In genomic region chr4:142567199-142567598, GRCh38 we compare ENCODE assay signal across 10 cellular contexts.
DNase-seq lines count a peak whose midpoint lies in the region; ATAC-seq and TF ChIP-seq lines count a peak whose summit lies in the region.
"Had no signal": no experiment of that assay in that cellular context is flagged by ENCODE, and none has a peak within 500 bp of the region (broad histone marks: within the 10 kb centered on the region; RNA-seq: fewer than 3 reads in every experiment).

No MANE protein-coding gene starts in this region.

- POLR2A ChIA-PET in Panc1 (lab: Charles Lee): no interaction called here
- POLR2A ChIA-PET in activated naive CD8-positive, alpha-beta T cell treated with anti-CD3 and anti-CD28 coated beads, Interleukin-2, amount 10 ng/mL, durations not matched to agents 7 days and 5 days (lab: Charles Lee): interaction anchor here (2.1 kb wide), 1 partner anchor 162 kb away, joined by 7 read pairs; no protein-coding TSS in a partner anchor

- in situ Hi-C loops in Panc1 (cut with HindIII; ENCODE audit: low pct_unique_long_range_greater_than_20kb, low sequenced_read_pairs): no loop called here

- H3K27me3 ChIP-seq in Panc1 (ENCODE audit: control insufficient read depth, insufficient read depth, low read length) (no peaks in the 10 kb centered on the region), neural progenitor cell (no peaks in the 10 kb centered on the region)

- H3K4me1 ChIP-seq in Panc1 (ENCODE audit: control insufficient read depth, insufficient read depth, low read length) (no peaks in the 10 kb centered on the region), neural progenitor cell (peaks cover 20% of the 10 kb centered on the region)
- H3K4me1 ChIP-seq: parathyroid adenoma had no signal

- no peak overlapping the region for H2AFZ ChIP-seq in neural progenitor cell (replicated peaks)
- H2AFZ ChIP-seq: parathyroid adenoma had no signal

- H3K36me3 Mint-ChIP-seq in activated naive CD8-positive, alpha-beta T cell treated with anti-CD3 and anti-CD28 coated beads, Interleukin-2, amount 10 ng/mL, durations not matched to agents 7 days and 5 days: peaks cover 3% of the 10 kb centered on the region
- H3K36me3 Mint-ChIP-seq in neural progenitor cell: no peaks in the 10 kb centered on the region

- no peaks in the 10 kb centered on the region for H3K27me3 Mint-ChIP-seq in activated naive CD8-positive, alpha-beta T cell treated with anti-CD3 and anti-CD28 coated beads, Interleukin-2, amount 10 ng/mL, durations not matched to agents 7 days and 5 days
- no peaks in the 10 kb centered on the region for H3K27me3 Mint-ChIP-seq in neural progenitor cell (ENCODE audit: insufficient read depth, low read depth)

- H3K9me3 ChIP-seq in Panc1 (ENCODE audit: control insufficient read depth, insufficient read depth, low read depth, low read length): no peaks in the 10 kb centered on the region
- H3K9me3 ChIP-seq in neural progenitor cell (ENCODE audit: low read depth): no peaks in the 10 kb centered on the region

- no peaks in the 10 kb centered on the region for H3K79me2 ChIP-seq in neural progenitor cell (ENCODE audit: low read depth)
- H3K79me2 ChIP-seq: parathyroid adenoma had no signal

- CTCF ChIA-PET in Panc1 (lab: Charles Lee): no interaction called here

- intact Hi-C loops in Panc1 (cut with micrococcal nuclease; ENCODE audit: unreplicated experiment): no loop called here

- H3K4me2 ChIP-seq in neural progenitor cell: peak overlapping the region; percentile 57

- H3K4me3 ChIP-seq in Panc1 (ENCODE audit: low read depth in 2 of 2, low read length in 2 of 2) (no peak overlapping the region), neural progenitor cell (no peak overlapping the region)

- H3K36me3 ChIP-seq in Panc1 (ENCODE audit: control insufficient read depth, insufficient read depth, low read length): no peaks in the 10 kb centered on the region
- no peaks in the 10 kb centered on the region for H3K36me3 ChIP-seq in neural progenitor cell

- peaks cover under 1% of the 10 kb centered on the region for H3K9me3 Mint-ChIP-seq in activated naive CD8-positive, alpha-beta T cell treated with anti-CD3 and anti-CD28 coated beads, Interleukin-2, amount 10 ng/mL, durations not matched to agents 7 days and 5 days
- no peaks in the 10 kb centered on the region for H3K9me3 Mint-ChIP-seq in neural progenitor cell

- ATAC-seq in Panc1 (peak; percentile 48; the same call in 1 of the 2 replicates), HG03095 (IDR thresholded peaks at IDR 0.05; ENCODE audit: unreplicated experiment) (no peak), GM21529 (IDR thresholded peaks at IDR 0.05; ENCODE audit: unreplicated experiment) (no peak), GM21737 (IDR thresholded peaks at IDR 0.05; ENCODE audit: unreplicated experiment) (no peak)
- ATAC-seq in activated naive CD8-positive, alpha-beta T cell treated with anti-CD3 and anti-CD28 coated beads, Interleukin-2, amount 10 ng/mL, durations not matched to agents 7 days and 5 days (ENCODE audit: low read depth): peak; percentile 86

- no TSS peak for BruUV-seq in Panc1 (replicated peaks; lab: Mats Ljungman, UMichigan)

- DNase-seq in DMS153 treated with DMSO at 0.1 percent for 48 hours (lab: John Stamatoyannopoulos, UW; ENCODE audit: unreplicated experiment) (peak; percentile 44), Panc1 (ENCODE audit: low read depth, low spot score) (no peak), neural progenitor cell (ENCODE audit: low spot score) (peak; percentile 88), dedifferentiated amniotic fluid mesenchymal stem cell (ENCODE audit: extremely low spot score) (no peak)
- DNase-seq in activated naive CD8-positive, alpha-beta T cell treated with anti-CD3 and anti-CD28 coated beads, Interleukin-2, amount 10 ng/mL, durations not matched to agents 7 days and 5 days: peak; percentile 27

- H3F3A ChIP-seq in neural progenitor cell (ENCODE audit: low read depth): peaks cover 10% of the 10 kb centered on the region

- peaks cover 16% of the 10 kb centered on the region for H3K4me1 Mint-ChIP-seq in activated naive CD8-positive, alpha-beta T cell treated with anti-CD3 and anti-CD28 coated beads, Interleukin-2, amount 10 ng/mL, durations not matched to agents 7 days and 5 days
- H3K4me1 Mint-ChIP-seq in neural progenitor cell: peaks cover 13% of the 10 kb centered on the region

- peak overlapping the region; percentile 70 for H3K4me3 Mint-ChIP-seq in activated naive CD8-positive, alpha-beta T cell treated with anti-CD3 and anti-CD28 coated beads, Interleukin-2, amount 10 ng/mL, durations not matched to agents 7 days and 5 days
- no peak overlapping the region for H3K4me3 Mint-ChIP-seq in neural progenitor cell

- no peak overlapping the region for H3K27ac ChIP-seq in Panc1 (ENCODE audit: low read length)
- no peak overlapping the region for H3K27ac ChIP-seq in neural progenitor cell
- H3K27ac ChIP-seq: parathyroid adenoma, VCaP had no signal

- no peaks in the 10 kb centered on the region for H4K20me1 ChIP-seq in neural progenitor cell (ENCODE audit: low read depth)

- no peak overlapping the region for H3K9ac ChIP-seq in neural progenitor cell
- H3K9ac ChIP-seq: parathyroid adenoma had no signal

- peak overlapping the region; percentile 45 for H3K27ac Mint-ChIP-seq in activated naive CD8-positive, alpha-beta T cell treated with anti-CD3 and anti-CD28 coated beads, Interleukin-2, amount 10 ng/mL, durations not matched to agents 7 days and 5 days
- H3K27ac Mint-ChIP-seq in neural progenitor cell: no peak overlapping the region

- peak; percentile 25; the same call in 1 of the 2 replicates for TF ChIP-seq CTCF in Panc1 (IDR thresholded peaks at IDR 0.05)
- peak; percentile 48 for TF ChIP-seq CTCF in neural progenitor cell (IDR thresholded peaks at IDR 0.05)

Comparison
In these comparisons a context has a peak if more than half of its experiments do, and no peak if none do; other contexts are left out.
1. DNase-seq: peak in DMS153 treated with DMSO at 0.1 percent for 48 hours (single experiment), activated naive CD8-positive, alpha-beta T cell treated with anti-CD3 and anti-CD28 coated beads, Interleukin-2, amount 10 ng/mL, durations not matched to agents 7 days and 5 days (single experiment) and neural progenitor cell (single experiment); none in Panc1 (single experiment) and dedifferentiated amniotic fluid mesenchymal stem cell (single experiment).
2. ATAC-seq: peak in Panc1 (single experiment) and activated naive CD8-positive, alpha-beta T cell treated with anti-CD3 and anti-CD28 coated beads, Interleukin-2, amount 10 ng/mL, durations not matched to agents 7 days and 5 days (single experiment); none in HG03095 (single experiment), GM21529 (single experiment) and GM21737 (single experiment).